8 cellular contexts compared by ENCODE assay signal in genomic region chr16:90019543-90020259, GRCh38. TPM values are rescaled to one million over a fixed set of nuclear protein-coding genes. Genes with fewer than 3 reads are reported as not detected.
A peak's percentile ranks its signal among the peaks of the same experiment; 100 is the strongest.
DNase-seq lines count a peak whose midpoint lies in the region; ATAC-seq and TF ChIP-seq lines count a peak whose summit lies in the region.

No MANE protein-coding gene starts in this region.

- peak; percentile 95 for DNase-seq in D341Med (ENCODE audit: low spot score)
- peak in 3 of 5 donors; percentile 40 to 64 (median 42) for DNase-seq in T-helper 1 cell
- no peak for DNase-seq in breast epithelium (ENCODE audit: low spot score in 2 of 2)
- DNase-seq in kidney epithelial cell (ENCODE audit: low read depth) = no peak
- peak; percentile 37 to 63 for DNase-seq in stimulated activated CD4-positive, alpha-beta T cell treated with anti-CD3 and anti-CD28 coated beads, Interleukin-4, amount 100 ng/mL, for 4 hours

- TF ChIP-seq CTCF in breast epithelium (IDR thresholded peaks at IDR 0.05) (no peak), kidney epithelial cell (IDR thresholded peaks at IDR 0.05; ENCODE audit: insufficient read depth, low read length, poor library complexity, severe bottlenecking) (no peak)

- peaks cover 14% of the 10 kb centered on the region; the same call in 1 of the 2 replicates for H3K36me3 ChIP-seq in HUES48 (ENCODE audit: control insufficient read depth, insufficient read depth, low read length)
- no peaks in the 10 kb centered on the region for H3K36me3 ChIP-seq in breast epithelium
- no peaks in the 10 kb centered on the region for H3K36me3 ChIP-seq in kidney epithelial cell (ENCODE audit: control insufficient read depth, insufficient read depth, low read length)

- intact Hi-C loops in breast epithelium (cut with DNase I; ENCODE audit: low total_unique reads) = no loop called here

- ATAC-seq in HG02642 (IDR thresholded peaks at IDR 0.05; ENCODE audit: poor library complexity, unreplicated experiment) (no peak), HG03139 (IDR thresholded peaks at IDR 0.05; ENCODE audit: unreplicated experiment) (no peak)

- H3K9me3 ChIP-seq in HUES48 (ENCODE audit: control insufficient read depth, insufficient read depth, low read length) (no peaks in the 10 kb centered on the region), breast epithelium (no peaks in the 10 kb centered on the region)

- H3K27ac ChIP-seq in HUES48 (ENCODE audit: low read depth, low read length) (peak overlapping the region; percentile 90), breast epithelium (peak overlapping the region; percentile 71 to 90)

- H3K4me1 ChIP-seq in HUES48 (ENCODE audit: control insufficient read depth, insufficient read depth, low read length) (peaks cover 27% of the 10 kb centered on the region), breast epithelium (peaks cover 5% of the 10 kb centered on the region in 2 donors)

- peak overlapping the region; percentile 84 for H3K9ac ChIP-seq in HUES48 (ENCODE audit: low read depth, low read length)

- no peaks in the 10 kb centered on the region for H3K27me3 ChIP-seq in HUES48 (ENCODE audit: control insufficient read depth, insufficient read depth, low read length)
- H3K27me3 ChIP-seq in breast epithelium = no peaks in the 10 kb centered on the region
- no peaks in the 10 kb centered on the region for H3K27me3 ChIP-seq in kidney epithelial cell (ENCODE audit: control insufficient read depth, insufficient read depth, low read length)

- no peak for TF ChIP-seq POLR2A in breast epithelium (IDR thresholded peaks at IDR 0.05)

- H3K4me3 ChIP-seq in HUES48 (ENCODE audit: low read depth, low read length) (peak overlapping the region; percentile 76), breast epithelium (peak overlapping the region; percentile 40 to 97 (median 71)), kidney epithelial cell (ENCODE audit: low read depth, low read length) (peak overlapping the region; percentile 64)

RNA-seq across cellular contexts. Expression of gene DBNDD1, which starts 0.4 kb away (rescaled TPM):
- total RNA-seq in breast epithelium = 1 to 10 TPM; 3.7 to 7.9 (median 6.0) TPM
- 27.2 and 35.2 TPM in 2 replicates for total RNA-seq in kidney epithelial cell

RNA-seq across cellular contexts. Expression of gene PRDM7, which starts 57.4 kb away (rescaled TPM):
- not detected for total RNA-seq in breast epithelium
- total RNA-seq in kidney epithelial cell = not detected in 2 replicates

Comparison
In these comparisons a context has a peak if more than half of its experiments do, and no peak if none do; other contexts are left out.
1. DNase-seq: peak in D341Med (single experiment), T-helper 1 cell (3 of 5) and stimulated activated CD4-positive, alpha-beta T cell treated with anti-CD3 and anti-CD28 coated beads, Interleukin-4, amount 100 ng/mL, for 4 hours (2 of 2); none in breast epithelium (0 of 2) and kidney epithelial cell (single experiment).
2. Peak in every context shown above with its lines, with median percentiles within 50 percentile points of each other: H3K4me3 ChIP-seq.